1 cellular context compared by ENCODE assay signal in the genomic region with DNA sequence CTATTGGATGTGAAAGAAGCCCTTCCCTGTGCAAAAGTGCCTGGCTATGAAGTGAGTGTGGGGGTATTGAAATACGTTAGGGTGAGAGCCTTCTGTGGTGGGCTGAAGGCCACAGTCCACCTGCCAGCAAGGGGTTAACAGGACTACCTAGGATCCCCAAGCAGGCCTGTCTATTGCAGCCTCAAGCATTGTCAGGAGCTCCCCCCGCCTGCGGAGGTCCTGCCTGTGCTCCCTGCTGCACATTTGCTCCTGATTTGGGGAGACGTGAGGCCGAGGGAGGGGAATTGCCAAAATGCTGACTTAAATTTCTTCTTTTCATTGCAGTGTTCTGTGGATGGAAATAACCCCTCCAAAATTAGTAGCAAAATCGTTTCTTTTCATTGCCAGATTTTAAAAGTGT.
TF ChIP-seq lines count a peak whose summit lies in the region.

No MANE protein-coding gene starts in this region.

TF ChIP-seq in WTC11, 78 proteins besides CTCF, POLR2A, EP300 and RAD21 (continued from another document):
- TF ChIP-seq, protein P1, sequence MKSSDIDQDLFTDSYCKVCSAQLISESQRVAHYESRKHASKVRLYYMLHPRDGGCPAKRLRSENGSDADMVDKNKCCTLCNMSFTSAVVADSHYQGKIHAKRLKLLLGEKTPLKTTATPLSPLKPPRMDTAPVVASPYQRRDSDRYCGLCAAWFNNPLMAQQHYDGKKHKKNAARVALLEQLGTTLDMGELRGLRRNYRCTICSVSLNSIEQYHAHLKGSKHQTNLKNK (CRISPR knock-in tag; IDR thresholded peaks at IDR 0.05): no peak
- TF ChIP-seq ZNF671 (CRISPR knock-in tag; IDR thresholded peaks at IDR 0.05): no peak
- TF ChIP-seq E2F1 (CRISPR knock-in tag; IDR thresholded peaks at IDR 0.05): no peak
- TF ChIP-seq SMAD4 (CRISPR knock-in tag; IDR thresholded peaks at IDR 0.05): no peak
- TF ChIP-seq CBFB (CRISPR knock-in tag; IDR thresholded peaks at IDR 0.05; ENCODE audit: low read depth): no peak
- TF ChIP-seq, protein P2, sequence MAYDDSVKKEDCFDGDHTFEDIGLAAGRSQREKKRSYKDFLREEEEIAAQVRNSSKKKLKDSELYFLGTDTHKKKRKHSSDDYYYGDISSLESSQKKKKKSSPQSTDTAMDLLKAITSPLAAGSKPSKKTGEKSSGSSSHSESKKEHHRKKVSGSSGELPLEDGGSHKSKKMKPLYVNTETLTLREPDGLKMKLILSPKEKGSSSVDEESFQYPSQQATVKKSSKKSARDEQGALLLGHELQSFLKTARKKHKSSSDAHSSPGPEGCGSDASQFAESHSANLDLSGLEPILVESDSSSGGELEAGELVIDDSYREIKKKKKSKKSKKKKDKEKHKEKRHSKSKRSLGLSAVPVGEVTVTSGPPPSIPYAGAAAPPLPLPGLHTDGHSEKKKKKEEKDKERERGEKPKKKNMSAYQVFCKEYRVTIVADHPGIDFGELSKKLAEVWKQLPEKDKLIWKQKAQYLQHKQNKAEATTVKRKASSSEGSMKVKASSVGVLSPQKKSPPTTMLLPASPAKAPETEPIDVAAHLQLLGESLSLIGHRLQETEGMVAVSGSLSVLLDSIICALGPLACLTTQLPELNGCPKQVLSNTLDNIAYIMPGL (CRISPR knock-in tag; IDR thresholded peaks at IDR 0.05): no peak
- TF ChIP-seq NFYB (CRISPR knock-in tag; conservative IDR thresholded peaks at IDR 0.05; ENCODE audit: low read depth): no peak
- TF ChIP-seq, protein P3, sequence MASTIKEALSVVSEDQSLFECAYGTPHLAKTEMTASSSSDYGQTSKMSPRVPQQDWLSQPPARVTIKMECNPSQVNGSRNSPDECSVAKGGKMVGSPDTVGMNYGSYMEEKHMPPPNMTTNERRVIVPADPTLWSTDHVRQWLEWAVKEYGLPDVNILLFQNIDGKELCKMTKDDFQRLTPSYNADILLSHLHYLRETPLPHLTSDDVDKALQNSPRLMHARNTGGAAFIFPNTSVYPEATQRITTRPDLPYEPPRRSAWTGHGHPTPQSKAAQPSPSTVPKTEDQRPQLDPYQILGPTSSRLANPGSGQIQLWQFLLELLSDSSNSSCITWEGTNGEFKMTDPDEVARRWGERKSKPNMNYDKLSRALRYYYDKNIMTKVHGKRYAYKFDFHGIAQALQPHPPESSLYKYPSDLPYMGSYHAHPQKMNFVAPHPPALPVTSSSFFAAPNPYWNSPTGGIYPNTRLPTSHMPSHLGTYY (CRISPR knock-in tag; IDR thresholded peaks at IDR 0.05): no peak
- TF ChIP-seq OVOL2 (CRISPR knock-in tag; IDR thresholded peaks at IDR 0.05; ENCODE audit: borderline replicate concordance): no peak
- no peak for TF ChIP-seq SP1 (CRISPR knock-in tag; conservative IDR thresholded peaks at IDR 0.05)
- TF ChIP-seq, protein P4, sequence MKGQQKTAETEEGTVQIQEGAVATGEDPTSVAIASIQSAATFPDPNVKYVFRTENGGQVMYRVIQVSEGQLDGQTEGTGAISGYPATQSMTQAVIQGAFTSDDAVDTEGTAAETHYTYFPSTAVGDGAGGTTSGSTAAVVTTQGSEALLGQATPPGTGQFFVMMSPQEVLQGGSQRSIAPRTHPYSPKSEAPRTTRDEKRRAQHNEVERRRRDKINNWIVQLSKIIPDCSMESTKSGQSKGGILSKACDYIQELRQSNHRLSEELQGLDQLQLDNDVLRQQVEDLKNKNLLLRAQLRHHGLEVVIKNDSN (CRISPR knock-in tag; IDR thresholded peaks at IDR 0.05): no peak
- no peak for TF ChIP-seq KAT7 (CRISPR knock-in tag; IDR thresholded peaks at IDR 0.05; ENCODE audit: borderline replicate concordance)
